8 cellular contexts compared by ENCODE assay signal in genomic region chr3:171682743-171683142, GRCh38.
"Had no signal": no experiment of that assay in that cellular context is flagged by ENCODE, and none has a peak within 500 bp of the region (broad histone marks: within the 10 kb centered on the region; RNA-seq: fewer than 3 reads in every experiment).

No MANE protein-coding gene starts in this region.

- FAIRE-seq: G401.6, GM12878, GM12891, GM12892, GM18507, GM19239 had no signal

- DNase-seq: GDM1, GF-D8 had no signal

- ATAC-seq: GM12878 had no signal

- H3K4me3 ChIP-seq: GM12878 had no signal
